In the genomic region with DNA sequence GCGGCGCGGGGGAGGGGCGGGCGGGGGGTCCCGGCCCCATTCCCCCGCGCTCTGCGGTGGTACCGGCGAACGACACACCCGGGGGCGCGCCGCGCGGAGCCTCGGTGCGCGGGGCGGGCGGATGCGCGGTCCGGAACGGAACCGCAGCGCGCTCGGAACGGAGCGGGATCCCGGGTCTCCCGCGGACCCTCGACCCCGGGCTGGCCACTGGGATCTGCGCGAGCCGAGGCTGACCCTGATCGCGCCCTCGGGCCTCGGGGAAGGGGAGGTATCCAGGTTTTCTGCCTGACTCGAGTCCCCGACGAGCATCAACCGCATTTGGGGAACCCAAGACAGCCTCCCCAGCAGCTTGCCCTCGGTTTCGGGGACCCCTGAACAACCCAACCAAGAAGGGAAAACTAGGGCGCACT, we compare ENCODE assay signal across 9 cellular contexts. TPM values are rescaled to one million over a fixed set of nuclear protein-coding genes. Genes with fewer than 3 reads are reported as not detected.
A peak's percentile ranks its signal among the peaks of the same experiment; 100 is the strongest.
DNase-seq lines count a peak whose midpoint lies in the region; ATAC-seq and TF ChIP-seq lines count a peak whose summit lies in the region.
"Had no signal": no experiment of that assay in that cellular context is flagged by ENCODE, and none has a peak within 500 bp of the region (broad histone marks: within the 10 kb centered on the region; RNA-seq: fewer than 3 reads in every experiment).

No MANE protein-coding gene starts in this region.

- H3K27ac ChIP-seq in RWPE2 (ENCODE audit: poor library complexity, severe bottlenecking), result no peak overlapping the region
- H3K27ac ChIP-seq in gastroesophageal sphincter, result no peak overlapping the region
- no peak overlapping the region for H3K27ac ChIP-seq in neuronal stem cell (replicated peaks; ENCODE audit: low read length)
- no peak overlapping the region for H3K27ac ChIP-seq in Karpas-422 (ENCODE audit: low read length)

- peaks cover 17% of the 10 kb centered on the region for H3K27me3 ChIP-seq in RWPE2 (ENCODE audit: insufficient read depth, poor library complexity, severe bottlenecking)
- peaks cover 56% of the 10 kb centered on the region for H3K27me3 ChIP-seq in gastroesophageal sphincter
- peaks cover 15 to 69% (median 50%) of the 10 kb centered on the region in 3 experiments for H3K27me3 ChIP-seq in neuronal stem cell (ENCODE audit: control insufficient read depth in 3 of 3, insufficient read depth in 3 of 3, low read depth in 1 of 3, low read length in 3 of 3)
- no peaks in the 10 kb centered on the region for H3K27me3 ChIP-seq in Karpas-422 (ENCODE audit: low read length)

- H3K4ac ChIP-seq in neuronal stem cell (ENCODE audit: low read length), result no peak overlapping the region

- H3K23ac ChIP-seq in neuronal stem cell (ENCODE audit: low read depth, low read length, poor library complexity), result no peak overlapping the region

- no peaks in the 10 kb centered on the region for H3K36me3 ChIP-seq in RWPE2 (ENCODE audit: low read depth)
- H3K36me3 ChIP-seq in gastroesophageal sphincter, result no peaks in the 10 kb centered on the region
- no peaks in the 10 kb centered on the region for H3K36me3 ChIP-seq in neuronal stem cell (replicated peaks in 1 of 2; ENCODE audit: control insufficient read depth in 2 of 2, insufficient read depth in 2 of 2, low read length in 2 of 2)
- H3K36me3 ChIP-seq in Karpas-422 (ENCODE audit: insufficient read depth, low read length), result no peaks in the 10 kb centered on the region

- ATAC-seq in RWPE2 (ENCODE audit: low read depth) (no peak; the same call in 2 of the 3 replicates), gastroesophageal sphincter (peak; percentile 20), GM19395 (IDR thresholded peaks at IDR 0.05; ENCODE audit: unreplicated experiment) (no peak)

- no peaks in the 10 kb centered on the region for H3K79me1 ChIP-seq in neuronal stem cell (ENCODE audit: low read depth, low read length)

- no peaks in the 10 kb centered on the region for H3K9me2 ChIP-seq in Karpas-422 (replicated peaks; ENCODE audit: insufficient read depth, low read length)

- DNase-seq in AG09309 (ENCODE audit: low read depth), result no peak
- DNase-seq in RWPE2 (ENCODE audit: low spot score), result no peak
- DNase-seq in neuronal stem cell (ENCODE audit: low spot score), result no peak
- no peak for DNase-seq in NCI-H345 (lab: John Stamatoyannopoulos, UW)
- no peak for DNase-seq in Karpas-422
- DNase-seq in RPMI8226, result no peak

- H3K14ac ChIP-seq in neuronal stem cell (ENCODE audit: low read length), result no peak overlapping the region

- peak overlapping the region; percentile 8 for H2BK15ac ChIP-seq in neuronal stem cell (ENCODE audit: low read length)

- no peak overlapping the region for H2BK5ac ChIP-seq in neuronal stem cell (ENCODE audit: low read length)

- H3K4me1 ChIP-seq in RWPE2 (ENCODE audit: insufficient read depth, poor library complexity, severe bottlenecking) (no peaks in the 10 kb centered on the region), gastroesophageal sphincter (peaks cover 0 to 21% (median 13%) of the 10 kb centered on the region in 3 donors), neuronal stem cell (ENCODE audit: control insufficient read depth in 2 of 2, insufficient read depth in 1 of 2, low read depth in 1 of 2, low read length in 2 of 2) (peaks cover 11 to 13% of the 10 kb centered on the region in 2 donors), Karpas-422 (ENCODE audit: low read length) (no peaks in the 10 kb centered on the region)

- peak overlapping the region; percentile 21 for H3K9ac ChIP-seq in neuronal stem cell (ENCODE audit: low read depth, low read length, poor library complexity)
- no peak overlapping the region for H3K9ac ChIP-seq in Karpas-422 (ENCODE audit: low read length)

- no peak overlapping the region for H4K8ac ChIP-seq in neuronal stem cell (ENCODE audit: low read depth, low read length)

- H3K79me2 ChIP-seq in Karpas-422 (ENCODE audit: low read length), result no peaks in the 10 kb centered on the region

- no peak overlapping the region for H2BK120ac ChIP-seq in neuronal stem cell (ENCODE audit: low read depth, low read length)

- H3K9me3 ChIP-seq in RWPE2 (ENCODE audit: severe bottlenecking), result no peaks in the 10 kb centered on the region
- H3K9me3 ChIP-seq in gastroesophageal sphincter, result no peaks in the 10 kb centered on the region
- H3K9me3 ChIP-seq in neuronal stem cell (replicated peaks in 1 of 2; ENCODE audit: control insufficient read depth in 2 of 2, insufficient read depth in 1 of 2, low read depth in 1 of 2, low read length in 2 of 2), result peaks cover 2 to 7% of the 10 kb centered on the region in 2 donors
- H3K9me3 ChIP-seq in Karpas-422 (ENCODE audit: low read length), result no peaks in the 10 kb centered on the region

- no peak overlapping the region for H2AK5ac ChIP-seq in neuronal stem cell (ENCODE audit: low read depth, low read length)

- no peak for TF ChIP-seq EP300 in gastroesophageal sphincter (IDR thresholded peaks at IDR 0.05)

- H3K4me2 ChIP-seq in neuronal stem cell (ENCODE audit: insufficient read depth, low read length, poor library complexity, severe bottlenecking) (peak overlapping the region; percentile 75), Karpas-422 (ENCODE audit: low read depth, low read length, poor library complexity, severe bottlenecking) (no peak overlapping the region)

- WGBS in gastroesophageal sphincter (ENCODE audit: low coverage in 1 of 2), 2 donors, result 0% methylated on average over 1 of the region's 52 CpGs; no CpG with 5 or more reads in 1 of the 2 donors
- WGBS in neuronal stem cell (ENCODE audit: extremely low coverage in 2 of 2, insufficient read length in 2 of 2, insufficient replicate concordance in 1 of 2), 2 donors, result no CpG with 5 or more reads among the region's 52 CpGs

- peak overlapping the region; percentile 68 for H3K18ac ChIP-seq in neuronal stem cell (ENCODE audit: low read length)

- TF ChIP-seq CTCF in AG09309 (IDR thresholded peaks at IDR 0.05; ENCODE audit: control insufficient read depth, insufficient read depth, low read depth, low read length, missing control alignments), result no peak
- no peak for TF ChIP-seq CTCF in RWPE2 (IDR thresholded peaks at IDR 0.05; ENCODE audit: poor library complexity, severe bottlenecking)
- TF ChIP-seq CTCF in gastroesophageal sphincter (IDR thresholded peaks at IDR 0.05), result no peak

- peak overlapping the region; percentile 19; the same call in 1 of the 2 replicates for H3K4me3 ChIP-seq in AG09309 (ENCODE audit: control insufficient read depth, low read depth, low read length)
- H3K4me3 ChIP-seq in RWPE2 (ENCODE audit: severe bottlenecking), result peak overlapping the region; percentile 30
- peak overlapping the region; percentile 33 to 64 for H3K4me3 ChIP-seq in gastroesophageal sphincter
- peak overlapping the region; percentile 46 to 80 for H3K4me3 ChIP-seq in neuronal stem cell (ENCODE audit: low read length in 2 of 2)
- H3K4me3 ChIP-seq in Karpas-422 (ENCODE audit: low read length), result no peak overlapping the region

- no peak overlapping the region for H2BK12ac ChIP-seq in neuronal stem cell (ENCODE audit: low read length)

- H2AFZ ChIP-seq in neuronal stem cell (ENCODE audit: low read length), result peak overlapping the region; percentile 85
- no peak overlapping the region for H2AFZ ChIP-seq in Karpas-422 (ENCODE audit: low read length)

- no peak overlapping the region for H4K91ac ChIP-seq in neuronal stem cell (ENCODE audit: low read depth, low read length, poor library complexity)

- no peak for TF ChIP-seq POLR2A in gastroesophageal sphincter (IDR thresholded peaks at IDR 0.05)

- no peaks in the 10 kb centered on the region for H4K20me1 ChIP-seq in Karpas-422 (ENCODE audit: insufficient read depth, low read depth, low read length)

RNA-seq across cellular contexts. Expression of a gene that starts 0.4 kb away (rescaled TPM):
- 1 to 10 TPM in 1 of 4 donors, under 1 TPM in 2, not detected in 1; 0.47 to 1.0 (median 0.54) TPM for total RNA-seq in gastroesophageal sphincter
- polyA plus RNA-seq in neuronal stem cell (2013, experiment 1 of 2), result 1.4 TPM
- 1.6 TPM for polyA plus RNA-seq in neuronal stem cell (2013, experiment 2 of 2)
- not detected in 2 replicates for total RNA-seq in Karpas-422 (2014; rRNA removed; shearing (Covaris generic); ENCODE audit: low replicate concordance)
- total RNA-seq: activated T-helper 1 cell treated with anti-CD3 and anti-CD28 coated beads, Interleukin-12 subunit alpha, Interleukin-12 subunit beta, Interleukin-2, Interleukin-4 antibody, amounts not matched to agents 30 ng/mL and 10 ng/mL and 1 ng/mL, durations not matched to agents 14 hours and 24 hours and 36 hours had no signal
